ENCODE assay signal across 3 cellular contexts in the genomic region with DNA sequence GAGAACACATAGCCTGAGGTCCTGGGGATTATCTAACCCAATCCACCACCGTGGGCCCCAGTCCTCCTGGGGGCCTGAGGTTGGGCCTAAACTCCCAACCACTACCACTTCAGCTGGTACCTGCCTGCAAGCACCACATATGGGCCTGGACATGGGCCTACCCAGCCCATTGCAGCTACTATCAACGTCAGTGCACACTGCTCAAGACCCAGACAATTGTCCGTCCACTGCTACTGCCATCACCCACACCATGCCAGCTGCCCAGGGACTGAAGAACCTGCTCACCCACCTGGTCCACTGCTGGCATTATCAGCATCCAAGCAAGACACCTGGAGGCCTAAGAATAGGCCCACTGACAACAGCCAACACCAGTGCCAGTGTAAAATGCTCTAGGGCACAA.
"Had no signal": no experiment of that assay in that cellular context is flagged by ENCODE, and none has a peak within 500 bp of the region (broad histone marks: within the 10 kb centered on the region; RNA-seq: fewer than 3 reads in every experiment).

No MANE protein-coding gene starts in this region.

- DNase-seq: GDM1, GF-D8 had no signal

- ATAC-seq: GM12878 had no signal

- H3K4me3 ChIP-seq: GM12878 had no signal
